In genomic region chr5:139690385-139691274, GRCh38 we compare ENCODE assay signal across 9 cellular contexts. TPM values are rescaled to one million over a fixed set of nuclear protein-coding genes. Genes with fewer than 3 reads are reported as not detected.
A peak's percentile ranks its signal among the peaks of the same experiment; 100 is the strongest.
DNase-seq lines count a peak whose midpoint lies in the region; ATAC-seq and TF ChIP-seq lines count a peak whose summit lies in the region.
"Had no signal": no experiment of that assay in that cellular context is flagged by ENCODE, and none has a peak within 500 bp of the region (broad histone marks: within the 10 kb centered on the region; RNA-seq: fewer than 3 reads in every experiment).

No MANE protein-coding gene starts in this region.

- intact Hi-C loops in left ventricle myocardium inferior (cut with micrococcal nuclease), result loop anchor here (5.0 kb wide), 1 partner anchor 58 kb away; no protein-coding TSS in a partner anchor

- no peaks in the 10 kb centered on the region for H3K9me3 ChIP-seq in left ventricle myocardium inferior (replicated peaks)

- H3K36me3 ChIP-seq in H7 (replicated peaks; ENCODE audit: control insufficient read depth, insufficient read depth, low read length) (no peaks in the 10 kb centered on the region), left ventricle myocardium inferior (no peaks in the 10 kb centered on the region)

- DNase-seq in H7 (peak; percentile 81), left ventricle myocardium inferior (no peak), skeletal muscle cell (ENCODE audit: low read depth) (peak; percentile 72), SIG-M5 (lab: John Stamatoyannopoulos, UW) (no peak), SHP77 (lab: John Stamatoyannopoulos, UW) (no peak)
- DNase-seq: stimulated activated CD4-positive, alpha-beta T cell treated with anti-CD3 and anti-CD28 coated beads, Interleukin-2, amount 100 ng/mL, for 48 hours had no signal

- H3K4me3 ChIP-seq in H7 (ENCODE audit: insufficient read depth, low read depth, low read length) (no peak overlapping the region), left ventricle myocardium inferior (no peak overlapping the region), skeletal muscle cell (ENCODE audit: low read depth, low read length) (no peak overlapping the region)

- ATAC-seq in HG02852 (IDR thresholded peaks at IDR 0.05; ENCODE audit: unreplicated experiment) (no peak), HG03039 (IDR thresholded peaks at IDR 0.05; ENCODE audit: unreplicated experiment) (no peak)

- H3K27me3 ChIP-seq in H7 (ENCODE audit: control insufficient read depth, insufficient read depth, low read length), result no peaks in the 10 kb centered on the region; the same call in 1 of the 2 replicates
- no peaks in the 10 kb centered on the region for H3K27me3 ChIP-seq in left ventricle myocardium inferior (ENCODE audit: low read depth)

- TF ChIP-seq CTCF in VCaP (conservative IDR thresholded peaks at IDR 0.05) (peak; percentile 49), left ventricle myocardium inferior (IDR thresholded peaks at IDR 0.05; ENCODE audit: borderline replicate concordance) (no peak)

- peaks cover 68% of the 10 kb centered on the region for H3K4me1 ChIP-seq in left ventricle myocardium inferior

- H3K27ac ChIP-seq in VCaP (no peak overlapping the region), left ventricle myocardium inferior (replicated peaks) (peak overlapping the region; percentile 85)

RNA-seq across cellular contexts. Expression of gene CXXC5, which starts 42.5 kb away (rescaled TPM):
- total RNA-seq in H7 (2014; rRNA removed; shearing (Covaris generic)), result 150 and 154 TPM in 2 replicates
- total RNA-seq in left ventricle myocardium inferior, result 56.9 TPM

Comparison
In these comparisons a context has a peak if more than half of its experiments do, and no peak if none do; other contexts are left out.
1. DNase-seq: peak in H7 (single experiment) and skeletal muscle cell (single experiment); none in left ventricle myocardium inferior (single experiment), SIG-M5 (single experiment) and SHP77 (0 of 2).